ENCODE assay signal across 15 cellular contexts in genomic region chr14:61690982-61691381, GRCh38. TPM values are rescaled to one million over a fixed set of nuclear protein-coding genes. Genes with fewer than 3 reads are reported as not detected.
DNase-seq lines count a peak whose midpoint lies in the region; ATAC-seq, FAIRE-seq and TF ChIP-seq lines count a peak whose summit lies in the region.
"Had no signal": no experiment of that assay in that cellular context is flagged by ENCODE, and none has a peak within 500 bp of the region (broad histone marks: within the 10 kb centered on the region; RNA-seq: fewer than 3 reads in every experiment).

No MANE protein-coding gene starts in this region.

- H3K4me3 ChIP-seq in mammary epithelial cell (replicated peaks in 1 of 3; ENCODE audit: insufficient read depth in 1 of 3, low read depth in 2 of 3, low read length in 3 of 3) (no peak overlapping the region), breast epithelium (no peak overlapping the region), H1 (ENCODE audit: extremely low read depth in 1 of 4, insufficient read depth in 2 of 4, low read depth in 3 of 4, low read length in 4 of 4) (no peak overlapping the region), thoracic aorta (no peak overlapping the region), transverse colon (no peak overlapping the region)

- no peak overlapping the region for H3K18ac ChIP-seq in H1 (ENCODE audit: extremely low read depth, low read length)

- TF ChIP-seq CTCF in mammary epithelial cell (conservative IDR thresholded peaks at IDR 0.05 in 1 of 2, IDR thresholded peaks at IDR 0.05 in 1 of 2; ENCODE audit: extremely low read depth in 1 of 2, insufficient read depth in 1 of 2, low read depth in 1 of 2, low read length in 2 of 2): no peak
- TF ChIP-seq CTCF in breast epithelium (IDR thresholded peaks at IDR 0.05): no peak
- TF ChIP-seq CTCF in H1 (IDR thresholded peaks at IDR 0.05; ENCODE audit: control extremely low read depth in 1 of 3, insufficient read depth in 1 of 3, low read depth in 1 of 3, low read length in 3 of 3): no peak
- TF ChIP-seq CTCF in thoracic aorta (IDR thresholded peaks at IDR 0.05): no peak
- TF ChIP-seq CTCF in transverse colon (IDR thresholded peaks at IDR 0.05): no peak

- H3K27ac Mint-ChIP-seq in T-cell: peak overlapping the region; percentile 84 to 87
- H3K27ac Mint-ChIP-seq: HFFc6 had no signal

- no peak overlapping the region for H4K91ac ChIP-seq in H1 (replicated peaks; ENCODE audit: insufficient read length, low read length)

- H3K4me2 ChIP-seq in mammary epithelial cell (ENCODE audit: insufficient read depth, low read depth, low read length) (no peak overlapping the region), H1 (ENCODE audit: insufficient read depth in 1 of 2, low read depth in 2 of 2, low read length in 2 of 2) (no peak overlapping the region; a peak in 1 of 4 replicates)

- peaks cover 27 to 31% (median 27%) of the 10 kb centered on the region in 3 donors for H3K4me1 Mint-ChIP-seq in T-cell

- no peaks in the 10 kb centered on the region for H3K79me1 ChIP-seq in H1 (ENCODE audit: low read depth, low read length)

- TF ChIP-seq POLR2A in breast epithelium (IDR thresholded peaks at IDR 0.05) (no peak), H1 (IDR thresholded peaks at IDR 0.05; ENCODE audit: control extremely low read depth in 1 of 2, low read depth in 2 of 2, low read length in 2 of 2) (no peak), transverse colon (IDR thresholded peaks at IDR 0.05) (no peak)

- H3K27me3 Mint-ChIP-seq in T-cell: no peaks in the 10 kb centered on the region
- H3K27me3 Mint-ChIP-seq: stimulated activated naive B cell treated with anti-CD40 and anti-IgM and Interleukin-4, amounts not matched to agents 10 μg/mL and 1 μg/mL and 100 μg/mL, for 72 hours had no signal

- no peak overlapping the region for H2BK15ac ChIP-seq in H1 (ENCODE audit: low read length)

- peaks cover 0 to 14% (median 0%) of the 10 kb centered on the region in 3 donors for H3K9me3 Mint-ChIP-seq in T-cell
- H3K9me3 Mint-ChIP-seq: HFFc6 had no signal

- H2BK12ac ChIP-seq in H1 (ENCODE audit: low read depth, low read length): peak overlapping the region; percentile 41; the same call in 1 of the 2 replicates

- H3K23me2 ChIP-seq in H1 (ENCODE audit: low read depth, low read length): peaks cover 3% of the 10 kb centered on the region

- POLR2A ChIA-PET in T-cell (lab: Charles Lee): interaction anchor here (0.6 to 1.3 kb wide), 9 partner anchors 9 to 120 kb away, joined by 3 to 8 read pairs (median 4); no protein-coding TSS in a partner anchor
- POLR2A ChIA-PET in H1 (lab: Charles Lee; ENCODE audit: partially characterized antibody): interaction anchor here (0.6 to 2.2 kb wide), 4 partner anchors 11 to 191 kb away, joined by 3 to 5 read pairs (median 3); no protein-coding TSS in a partner anchor

- peak; percentile 13 for FAIRE-seq in H1 (lab: Jason Lieb, UNC)
- FAIRE-seq: islet of Langerhans had no signal

- no peak overlapping the region for H3K27ac ChIP-seq in mammary epithelial cell (ENCODE audit: insufficient read depth, low read depth, low read length)
- no peak overlapping the region for H3K27ac ChIP-seq in breast epithelium
- H3K27ac ChIP-seq in H1 (ENCODE audit: low read depth, low read length): no peak overlapping the region
- peak overlapping the region; percentile 25 to 78 for H3K27ac ChIP-seq in thoracic aorta
- no peak overlapping the region for H3K27ac ChIP-seq in transverse colon

- TF ChIP-seq RAD21 in H1 (IDR thresholded peaks at IDR 0.05 in 1 of 2, conservative IDR thresholded peaks at IDR 0.05 in 1 of 2; ENCODE audit: low read depth in 2 of 2, low read length in 2 of 2): no peak

- H3K4me1 ChIP-seq in mammary epithelial cell (ENCODE audit: insufficient read depth, low read length): peaks cover 14% of the 10 kb centered on the region
- no peaks in the 10 kb centered on the region for H3K4me1 ChIP-seq in breast epithelium
- H3K4me1 ChIP-seq in H1 (replicated peaks in 1 of 4; ENCODE audit: control insufficient read depth in 3 of 4, insufficient read depth in 4 of 4, low read length in 3 of 4): peaks cover 0 to 6% (median 0%) of the 10 kb centered on the region in 4 experiments; a peak in 3 of 7 replicates
- H3K4me1 ChIP-seq in thoracic aorta (ENCODE audit: control insufficient read depth in 1 of 2, low read depth in 2 of 2): peaks cover 7 to 16% of the 10 kb centered on the region in 2 donors
- H3K4me1 ChIP-seq in transverse colon: peaks cover 0 to 8% (median 6%) of the 10 kb centered on the region in 4 donors

- H3K36me3 ChIP-seq in mammary epithelial cell (ENCODE audit: insufficient read depth, low read length) (no peaks in the 10 kb centered on the region), breast epithelium (no peaks in the 10 kb centered on the region), H1 (ENCODE audit: control insufficient read depth in 2 of 4, insufficient read depth in 4 of 4, low read length in 3 of 4) (no peaks in the 10 kb centered on the region), thoracic aorta (no peaks in the 10 kb centered on the region), transverse colon (no peaks in the 10 kb centered on the region)

- TF ChIP-seq EP300 in H1 (IDR thresholded peaks at IDR 0.05; ENCODE audit: borderline replicate concordance in 1 of 2, low read depth in 2 of 2, low read length in 2 of 2) (no peak), transverse colon (IDR thresholded peaks at IDR 0.05; ENCODE audit: low read depth) (no peak)

- no peaks in the 10 kb centered on the region for H3K27me3 ChIP-seq in mammary epithelial cell (ENCODE audit: insufficient read depth, low read length)
- no peaks in the 10 kb centered on the region for H3K27me3 ChIP-seq in breast epithelium
- H3K27me3 ChIP-seq in H1 (replicated peaks in 1 of 4; ENCODE audit: control insufficient read depth in 3 of 4, extremely low read depth in 1 of 4, insufficient read depth in 3 of 4, low read length in 3 of 4): no peaks in the 10 kb centered on the region
- H3K27me3 ChIP-seq in thoracic aorta (replicated peaks; ENCODE audit: insufficient read depth): no peaks in the 10 kb centered on the region
- no peaks in the 10 kb centered on the region for H3K27me3 ChIP-seq in transverse colon

- H3K23ac ChIP-seq in H1 (ENCODE audit: insufficient read length): no peak overlapping the region

- H3K14ac ChIP-seq in H1 (ENCODE audit: insufficient read length): no peak overlapping the region

- H4K20me1 ChIP-seq in mammary epithelial cell (ENCODE audit: insufficient read depth, low read length) (no peaks in the 10 kb centered on the region), H1 (replicated peaks in 1 of 2; ENCODE audit: control insufficient read depth in 1 of 2, insufficient read depth in 2 of 2, low read length in 2 of 2) (no peaks in the 10 kb centered on the region)

- no peak overlapping the region for H4K5ac ChIP-seq in H1 (ENCODE audit: insufficient read length, low read depth, low read length)

- peaks cover 5% of the 10 kb centered on the region for H3K36me3 Mint-ChIP-seq in T-cell

- H3K9ac ChIP-seq in mammary epithelial cell (ENCODE audit: insufficient read depth, low read length): no peak overlapping the region
- no peak overlapping the region for H3K9ac ChIP-seq in H1 (replicated peaks in 1 of 4; ENCODE audit: extremely low read depth in 1 of 4, low read depth in 3 of 4, low read length in 3 of 4)

- H3K4me3 Mint-ChIP-seq in T-cell: peak overlapping the region in 1 of 3 donors; percentile 54
- H3K4me3 Mint-ChIP-seq: HFFc6; stimulated activated naive B cell treated with anti-CD40 and anti-IgM and Interleukin-4, amounts not matched to agents 10 μg/mL and 1 μg/mL and 100 μg/mL, for 72 hours had no signal

- H2BK5ac ChIP-seq in H1 (ENCODE audit: low read depth, low read length): no peak overlapping the region

- dilution Hi-C loops in mammary epithelial cell (cut with HindIII; ENCODE audit: low sequenced_read_pairs): no loop called here

- peaks cover 9% of the 10 kb centered on the region for H3K79me2 ChIP-seq in mammary epithelial cell (ENCODE audit: insufficient read depth, low read length)
- peaks cover 2% of the 10 kb centered on the region in 2 experiments for H3K79me2 ChIP-seq in H1 (ENCODE audit: control insufficient read depth in 1 of 2, insufficient read depth in 2 of 2, low read length in 2 of 2)

- CTCF ChIA-PET in mammary epithelial cell (lab: Charles Lee; ENCODE audit: low non-redundant PET) (no interaction called here), T-cell (lab: Charles Lee) (interaction anchor here in 1 of 2 donors (0.6 to 1.3 kb wide), 6 partner anchors 10 to 217 kb away, joined by 3 to 4 read pairs (median 3); no protein-coding TSS in a partner anchor), H1 (lab: Charles Lee; ENCODE audit: partially characterized antibody) (interaction anchor here (0.7 to 1.7 kb wide), 3 partner anchors 10 to 24 kb away, joined by 4 to 7 read pairs (median 5); no protein-coding TSS in a partner anchor)

- in situ Hi-C loops in mammary epithelial cell (cut with MboI; ENCODE audit: low sequenced_read_pairs in 2 of 2) (loop anchor here in 1 of 2 donors (10.0 kb wide), 1 partner anchor 116 kb away; no protein-coding TSS in a partner anchor), transverse colon (cut with MboI; ENCODE audit: low pct_ligation_motif_present in 1 of 4, low pct_unique_long_range_greater_than_20kb in 1 of 4, low sequenced_read_pairs in 3 of 4) (no loop called here)

- no peak overlapping the region for H2BK120ac ChIP-seq in H1 (replicated peaks; ENCODE audit: low read depth, low read length)

- intact Hi-C loops in mammary epithelial cell (cut with micrococcal nuclease): no loop called here
- intact Hi-C loops in breast epithelium (cut with DNase I; ENCODE audit: low total_unique reads): no loop called here
- intact Hi-C loops in transverse colon (cut with DNase I; ENCODE audit: low total_unique reads): loop anchor here (10.0 kb wide), 1 partner anchor 74 kb away; the partner anchor contains the start of gene SNAPC1

- H2AK5ac ChIP-seq in H1 (ENCODE audit: low read depth, low read length): no peak overlapping the region

- no peaks in the 10 kb centered on the region for H3K9me3 ChIP-seq in mammary epithelial cell (replicated peaks; ENCODE audit: insufficient read depth, low read length)
- H3K9me3 ChIP-seq in breast epithelium: no peaks in the 10 kb centered on the region
- H3K9me3 ChIP-seq in H1 (ENCODE audit: insufficient read depth in 2 of 2, low read depth in 1 of 2, low read length in 1 of 2): no peaks in the 10 kb centered on the region
- H3K9me3 ChIP-seq in thoracic aorta: no peaks in the 10 kb centered on the region
- H3K9me3 ChIP-seq in transverse colon: no peaks in the 10 kb centered on the region

- H4K8ac ChIP-seq in H1 (ENCODE audit: extremely low read depth, insufficient read depth, low read length): no peak overlapping the region

- H3K4ac ChIP-seq in H1 (replicated peaks; ENCODE audit: insufficient read length, low read depth, low read length): no peak overlapping the region

- peak overlapping the region; percentile 14 for H2AFZ ChIP-seq in mammary epithelial cell (ENCODE audit: low read depth, low read length)
- peak overlapping the region; percentile 65 for H2AFZ ChIP-seq in H1 (ENCODE audit: low read length)

- ATAC-seq in T-cell (replicated peaks in 1 of 4) (no peak), thoracic aorta (ENCODE audit: insufficient number of reproducible peaks, low FRiP score, low read depth) (no peak), HG03432 (IDR thresholded peaks at IDR 0.05; ENCODE audit: unreplicated experiment) (no peak)
- ATAC-seq: stimulated activated naive B cell treated with anti-CD40 and anti-IgM and Interleukin-4, amounts not matched to agents 10 μg/mL and 1 μg/mL and 100 μg/mL, for 72 hours had no signal

- DNase-seq in mammary epithelial cell: no peak
- DNase-seq in breast epithelium (ENCODE audit: low spot score in 2 of 2): no peak
- no peak for DNase-seq in T-cell
- no peak for DNase-seq in H1 (ENCODE audit: low read depth in 1 of 2, low spot score in 2 of 2)
- no peak for DNase-seq in thoracic aorta (ENCODE audit: low spot score)
- no peak for DNase-seq in NCI-H1694 treated with DMSO at 0.1 percent for 48 hours (lab: John Stamatoyannopoulos, UW)
- no peak for DNase-seq in transverse colon
- DNase-seq: activated CD8-positive, alpha-beta memory T cell treated with anti-CD3 and anti-CD28 coated beads for 24 hours; foreskin melanocyte; HFFc6; NCI-H226; stimulated activated CD4-positive, alpha-beta T cell treated with anti-CD3 and anti-CD28 coated beads, Interleukin-2, amount 100 ng/mL, for 48 hours; stimulated activated naive B cell treated with anti-CD40 and anti-IgM and Interleukin-4, amounts not matched to agents 10 μg/mL and 1 μg/mL and 100 μg/mL, for 72 hours had no signal

- no peak overlapping the region for H3K56ac ChIP-seq in H1 (replicated peaks; ENCODE audit: insufficient read length, low read depth, low read length)

- H2BK20ac ChIP-seq in H1 (ENCODE audit: low read length): no peak overlapping the region

- BruUV-seq in mammary epithelial cell (replicated peaks; lab: Mats Ljungman, UMichigan): no TSS peak

- 72% methylated on average over 2 of the region's 2 CpGs for WGBS in mammary epithelial cell (ENCODE audit: low coverage, missing lambda C conversion rate)
- 79% methylated on average over 2 of the region's 2 CpGs; no CpG with 5 or more reads in 1 of the 2 experiments for WGBS in H1 (ENCODE audit: extremely low coverage in 1 of 2, insufficient coverage in 1 of 2, insufficient read length in 1 of 2, insufficient replicate concordance in 2 of 2, low coverage in 1 of 2, low lambda C conversion rate in 2 of 2, missing lambda C conversion rate in 1 of 2), 2 experiments
- WGBS in transverse colon (ENCODE audit: low coverage in 1 of 2), 2 donors: 73 to 86% methylated on average over 1 to 2 of the region's 2 CpGs

RNA-seq across cellular contexts. Expression of gene HIF1A, which starts 4.3 kb away (rescaled TPM):
- 100 to 1,000 TPM; 227 to 682 TPM for total RNA-seq in mammary epithelial cell
- 76.6 TPM for polyA plus RNA-seq in mammary epithelial cell
- polyA minus RNA-seq in mammary epithelial cell: 178 TPM
- total RNA-seq in breast epithelium: 100 to 1,000 TPM in 1 of 3 donors, 10 to 100 TPM in 2; 64.8 to 104 (median 92.3) TPM
- 100 to 1,000 TPM in 2 of 5 donors, 10 to 100 TPM in 3; 80.2 to 200 (median 87.8) TPM for total RNA-seq in T-cell
- 175 and 178 TPM in 2 replicates for total RNA-seq in H1 (2021; fragmentation: NEBNext Ultra II Directional; extraction: Animal tissue kit (Norgen Biotek cat#: 25700))
- polyA plus RNA-seq in H1 (2011; rRNA removed): 37.1 and 54.8 TPM in 2 replicates
- polyA plus RNA-seq in H1 (2011; cell fraction: cytosol; rRNA removed): 75.8 TPM
- polyA plus RNA-seq in H1 (2011; cell fraction: nucleus; rRNA removed): 47.4 TPM
- polyA plus RNA-seq in H1 (2012, experiment 1 of 2): 83.9 to 146 TPM (median 111 TPM) in 4 replicates
- polyA plus RNA-seq in H1 (2012, experiment 2 of 2): 6.1 TPM
- polyA plus RNA-seq in H1 (2013, experiment 1 of 2): 162 TPM
- polyA plus RNA-seq in H1 (2013, experiment 2 of 2): 156 TPM
- polyA minus RNA-seq in H1 (2011; rRNA and poly(A)+ RNA removed): 95.9 and 172 TPM in 2 replicates
- 145 TPM for polyA minus RNA-seq in H1 (2011; cell fraction: cytosol; rRNA and poly(A)+ RNA removed)
- 149 TPM for polyA minus RNA-seq in H1 (2011; cell fraction: nucleus; rRNA and poly(A)+ RNA removed)
- 100 to 1,000 TPM; 114 to 305 TPM for total RNA-seq in thoracic aorta
- total RNA-seq in transverse colon: 100 to 1,000 TPM in 2 of 4 donors, 10 to 100 TPM in 2; 27.9 to 103 (median 76.1) TPM

Comparison
In these comparisons a context has a peak if more than half of its experiments do, and no peak if none do; other contexts are left out.
1. H3K27ac ChIP-seq: peak in thoracic aorta (2 of 2); none in mammary epithelial cell (single experiment), breast epithelium (0 of 2), H1 (single experiment) and transverse colon (0 of 4).